ENCODE assay signal across 1 cellular context in genomic region chr5:179819296-179820126, GRCh38.
TF ChIP-seq lines count a peak whose summit lies in the region.

No MANE protein-coding gene starts in this region.

TF ChIP-seq in HepG2, 621 proteins besides CTCF, POLR2A, EP300 and RAD21 (continued from another document and continues in another):
- TF ChIP-seq MBD4 (IDR thresholded peaks at IDR 0.05; ENCODE audit: borderline replicate concordance, low read length) (no peak), ARID5B (CRISPR knock-in tag; IDR thresholded peaks at IDR 0.05) (no peak), PHB2 (IDR thresholded peaks at IDR 0.05; ENCODE audit: partially characterized antibody) (no peak), MATR3 (CRISPR knock-in tag; IDR thresholded peaks at IDR 0.05) (no peak), NFAT5 (CRISPR knock-in tag; IDR thresholded peaks at IDR 0.05) (peak; percentile 82), ZNF580 (CRISPR knock-in tag; IDR thresholded peaks at IDR 0.05; ENCODE audit: borderline replicate concordance, low read depth) (no peak; the same call in 1 of the 2 replicates), ZBTB25 (CRISPR knock-in tag; IDR thresholded peaks at IDR 0.05) (peak; percentile 9; the same call in 1 of the 2 replicates), MEIS2 (CRISPR knock-in tag; IDR thresholded peaks at IDR 0.05) (no peak), ZNF275 (CRISPR knock-in tag; IDR thresholded peaks at IDR 0.05; ENCODE audit: borderline replicate concordance) (no peak), ZSCAN22 (CRISPR knock-in tag; IDR thresholded peaks at IDR 0.05) (no peak), FUBP1 (CRISPR knock-in tag; IDR thresholded peaks at IDR 0.05; ENCODE audit: borderline replicate concordance) (no peak), ZNF20 (CRISPR knock-in tag; IDR thresholded peaks at IDR 0.05) (peak; percentile 81), ZNF136 (CRISPR knock-in tag; IDR thresholded peaks at IDR 0.05; ENCODE audit: low read depth) (0 out of 2 replicates have a peak, but pooled peaks have one; percentile 21), PAWR (CRISPR knock-in tag; IDR thresholded peaks at IDR 0.05; ENCODE audit: borderline replicate concordance) (no peak), ZBTB21 (CRISPR knock-in tag; IDR thresholded peaks at IDR 0.05) (no peak), ZUFSP (CRISPR knock-in tag; IDR thresholded peaks at IDR 0.05; ENCODE audit: borderline replicate concordance) (no peak), XBP1 (CRISPR knock-in tag; IDR thresholded peaks at IDR 0.05) (no peak; the same call in 1 of the 2 replicates), MTA3 (CRISPR knock-in tag; IDR thresholded peaks at IDR 0.05) (no peak), DRAP1 (CRISPR knock-in tag; IDR thresholded peaks at IDR 0.05) (0 out of 2 replicates have a peak, but pooled peaks have one; percentile 11)
- TF ChIP-seq, protein P1, sequence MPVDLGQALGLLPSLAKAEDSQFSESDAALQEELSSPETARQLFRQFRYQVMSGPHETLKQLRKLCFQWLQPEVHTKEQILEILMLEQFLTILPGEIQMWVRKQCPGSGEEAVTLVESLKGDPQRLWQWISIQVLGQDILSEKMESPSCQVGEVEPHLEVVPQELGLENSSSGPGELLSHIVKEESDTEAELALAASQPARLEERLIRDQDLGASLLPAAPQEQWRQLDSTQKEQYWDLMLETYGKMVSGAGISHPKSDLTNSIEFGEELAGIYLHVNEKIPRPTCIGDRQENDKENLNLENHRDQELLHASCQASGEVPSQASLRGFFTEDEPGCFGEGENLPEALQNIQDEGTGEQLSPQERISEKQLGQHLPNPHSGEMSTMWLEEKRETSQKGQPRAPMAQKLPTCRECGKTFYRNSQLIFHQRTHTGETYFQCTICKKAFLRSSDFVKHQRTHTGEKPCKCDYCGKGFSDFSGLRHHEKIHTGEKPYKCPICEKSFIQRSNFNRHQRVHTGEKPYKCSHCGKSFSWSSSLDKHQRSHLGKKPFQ (CRISPR knock-in tag; IDR thresholded peaks at IDR 0.05; ENCODE audit: insufficient replicate concordance) = no peak
- TF ChIP-seq, protein P2, sequence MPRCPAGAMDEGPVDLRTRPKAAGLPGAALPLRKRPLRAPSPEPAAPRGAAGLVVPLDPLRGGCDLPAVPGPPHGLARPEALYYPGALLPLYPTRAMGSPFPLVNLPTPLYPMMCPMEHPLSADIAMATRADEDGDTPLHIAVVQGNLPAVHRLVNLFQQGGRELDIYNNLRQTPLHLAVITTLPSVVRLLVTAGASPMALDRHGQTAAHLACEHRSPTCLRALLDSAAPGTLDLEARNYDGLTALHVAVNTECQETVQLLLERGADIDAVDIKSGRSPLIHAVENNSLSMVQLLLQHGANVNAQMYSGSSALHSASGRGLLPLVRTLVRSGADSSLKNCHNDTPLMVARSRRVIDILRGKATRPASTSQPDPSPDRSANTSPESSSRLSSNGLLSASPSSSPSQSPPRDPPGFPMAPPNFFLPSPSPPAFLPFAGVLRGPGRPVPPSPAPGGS (CRISPR knock-in tag; IDR thresholded peaks at IDR 0.05) = no peak
- TF ChIP-seq, protein P3, sequence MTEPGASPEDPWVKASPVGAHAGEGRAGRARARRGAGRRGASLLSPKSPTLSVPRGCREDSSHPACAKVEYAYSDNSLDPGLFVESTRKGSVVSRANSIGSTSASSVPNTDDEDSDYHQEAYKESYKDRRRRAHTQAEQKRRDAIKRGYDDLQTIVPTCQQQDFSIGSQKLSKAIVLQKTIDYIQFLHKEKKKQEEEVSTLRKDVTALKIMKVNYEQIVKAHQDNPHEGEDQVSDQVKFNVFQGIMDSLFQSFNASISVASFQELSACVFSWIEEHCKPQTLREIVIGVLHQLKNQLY (CRISPR knock-in tag; IDR thresholded peaks at IDR 0.05) = peak; percentile 69; the same call in 1 of the 2 replicates
- TF ChIP-seq, protein P4, sequence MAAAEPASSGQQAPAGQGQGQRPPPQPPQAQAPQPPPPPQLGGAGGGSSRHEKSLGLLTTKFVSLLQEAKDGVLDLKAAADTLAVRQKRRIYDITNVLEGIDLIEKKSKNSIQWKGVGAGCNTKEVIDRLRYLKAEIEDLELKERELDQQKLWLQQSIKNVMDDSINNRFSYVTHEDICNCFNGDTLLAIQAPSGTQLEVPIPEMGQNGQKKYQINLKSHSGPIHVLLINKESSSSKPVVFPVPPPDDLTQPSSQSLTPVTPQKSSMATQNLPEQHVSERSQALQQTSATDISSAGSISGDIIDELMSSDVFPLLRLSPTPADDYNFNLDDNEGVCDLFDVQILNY (CRISPR knock-in tag; conservative IDR thresholded peaks at IDR 0.05) = no peak
- TF ChIP-seq, protein P5, sequence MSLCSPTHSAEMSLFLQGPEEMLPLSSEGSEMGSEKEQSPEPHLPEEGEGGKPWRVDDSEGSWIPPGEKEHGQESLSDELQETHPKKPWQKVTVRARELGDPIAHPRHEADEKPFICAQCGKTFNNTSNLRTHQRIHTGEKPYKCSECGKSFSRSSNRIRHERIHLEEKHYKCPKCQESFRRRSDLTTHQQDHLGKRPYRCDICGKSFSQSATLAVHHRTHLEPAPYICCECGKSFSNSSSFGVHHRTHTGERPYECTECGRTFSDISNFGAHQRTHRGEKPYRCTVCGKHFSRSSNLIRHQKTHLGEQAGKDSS (CRISPR knock-in tag; IDR thresholded peaks at IDR 0.05; ENCODE audit: borderline replicate concordance, low read depth) = no peak
- TF ChIP-seq, protein P6, sequence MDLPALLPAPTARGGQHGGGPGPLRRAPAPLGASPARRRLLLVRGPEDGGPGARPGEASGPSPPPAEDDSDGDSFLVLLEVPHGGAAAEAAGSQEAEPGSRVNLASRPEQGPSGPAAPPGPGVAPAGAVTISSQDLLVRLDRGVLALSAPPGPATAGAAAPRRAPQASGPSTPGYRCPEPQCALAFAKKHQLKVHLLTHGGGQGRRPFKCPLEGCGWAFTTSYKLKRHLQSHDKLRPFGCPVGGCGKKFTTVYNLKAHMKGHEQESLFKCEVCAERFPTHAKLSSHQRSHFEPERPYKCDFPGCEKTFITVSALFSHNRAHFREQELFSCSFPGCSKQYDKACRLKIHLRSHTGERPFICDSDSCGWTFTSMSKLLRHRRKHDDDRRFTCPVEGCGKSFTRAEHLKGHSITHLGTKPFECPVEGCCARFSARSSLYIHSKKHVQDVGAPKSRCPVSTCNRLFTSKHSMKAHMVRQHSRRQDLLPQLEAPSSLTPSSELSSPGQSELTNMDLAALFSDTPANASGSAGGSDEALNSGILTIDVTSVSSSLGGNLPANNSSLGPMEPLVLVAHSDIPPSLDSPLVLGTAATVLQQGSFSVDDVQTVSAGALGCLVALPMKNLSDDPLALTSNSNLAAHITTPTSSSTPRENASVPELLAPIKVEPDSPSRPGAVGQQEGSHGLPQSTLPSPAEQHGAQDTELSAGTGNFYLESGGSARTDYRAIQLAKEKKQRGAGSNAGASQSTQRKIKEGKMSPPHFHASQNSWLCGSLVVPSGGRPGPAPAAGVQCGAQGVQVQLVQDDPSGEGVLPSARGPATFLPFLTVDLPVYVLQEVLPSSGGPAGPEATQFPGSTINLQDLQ (CRISPR knock-in tag; IDR thresholded peaks at IDR 0.05) = no peak
